10 cellular contexts compared by ENCODE assay signal in the genomic region with DNA sequence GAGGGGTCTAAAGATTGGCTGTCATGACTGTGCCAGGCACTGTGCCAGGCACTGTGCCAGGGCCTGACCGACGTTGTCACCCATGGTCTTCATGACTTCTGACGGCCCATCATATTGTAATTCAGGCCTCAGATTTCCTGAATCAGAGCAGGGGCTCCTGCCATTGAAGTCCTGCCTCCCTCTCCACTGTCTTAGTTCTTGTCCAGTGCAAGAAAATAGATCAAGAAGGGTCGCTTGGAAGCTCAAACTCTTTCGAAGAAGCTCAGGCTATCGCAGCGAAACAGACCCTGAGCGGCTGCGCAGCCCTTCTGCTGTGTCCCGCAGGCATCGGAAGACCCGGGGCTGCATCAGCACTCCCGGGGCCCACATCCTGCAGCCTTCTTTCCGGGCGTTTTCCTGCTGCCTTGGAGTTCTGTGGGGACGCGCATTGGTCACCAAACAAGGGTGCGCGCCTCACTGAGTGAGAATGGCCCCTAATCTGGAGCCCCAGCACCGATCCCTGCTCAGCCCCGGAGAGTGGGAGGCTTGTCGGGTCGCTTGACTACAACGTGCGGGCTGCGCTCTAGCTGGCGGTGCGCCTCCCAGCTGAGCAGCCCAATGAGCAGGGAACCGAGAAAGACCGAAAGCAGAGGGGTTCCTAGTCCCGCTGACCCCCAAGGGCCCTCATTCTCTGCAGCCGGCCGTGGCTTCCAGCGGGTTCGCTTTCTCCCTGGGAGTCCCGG. TPM values are rescaled to one million over a fixed set of nuclear protein-coding genes. Genes with fewer than 3 reads are reported as not detected.
A peak's percentile ranks its signal among the peaks of the same experiment; 100 is the strongest.
DNase-seq lines count a peak whose midpoint lies in the region; ATAC-seq and TF ChIP-seq lines count a peak whose summit lies in the region.
"Not testable (repeated sequence)": the region's sequence is repeated elsewhere in the genome, so short reads cannot be mapped to it uniquely, and the experiment has no call there.
"Had no signal": no experiment of that assay in that cellular context is flagged by ENCODE, and none has a peak within 500 bp of the region (broad histone marks: within the 10 kb centered on the region; RNA-seq: fewer than 3 reads in every experiment).

No MANE protein-coding gene starts in this region.

- POLR2A ChIA-PET in activated CD8-positive, alpha-beta T cell treated with anti-CD3 and anti-CD28 coated beads, Interleukin-2, amount 10 ng/mL, durations not matched to agents 7 days and 5 days (lab: Charles Lee) = not testable (repeated sequence)

- H4K20me1 ChIP-seq in GM23338 (replicated peaks; ENCODE audit: insufficient read depth) = not testable (repeated sequence)

- not testable (repeated sequence) for DNase-seq in GM23338 (ENCODE audit: low spot score); activated CD8-positive, alpha-beta T cell treated with anti-CD3 and anti-CD28 coated beads, Interleukin-2, amount 10 ng/mL, durations not matched to agents 7 days and 5 days; activated naive CD4-positive, alpha-beta T cell treated with anti-CD3 and anti-CD28 coated beads, Interleukin-2, amount 50 U/mL, for 72 hours (ENCODE audit: low spot score in 2 of 2); Right ventricle myocardium inferior (ENCODE audit: missing footprints); left ventricle myocardium superior; lower lobe of right lung; sciatic nerve (ENCODE audit: low spot score); upper lobe of right lung

- H3K4me2 ChIP-seq in GM23338 = not testable (repeated sequence)

- H3K9me3 ChIP-seq in lower lobe of right lung, upper lobe of right lung: not testable (repeated sequence)

- ATAC-seq in GM23338 = peak; percentile 85
- peak; percentile 47 for ATAC-seq in activated CD8-positive, alpha-beta T cell treated with anti-CD3 and anti-CD28 coated beads, Interleukin-2, amount 10 ng/mL, durations not matched to agents 7 days and 5 days
- ATAC-seq in activated naive CD4-positive, alpha-beta T cell treated with anti-CD3 and anti-CD28 coated beads, Interleukin-2, amount 50 U/mL, for 72 hours = peak; percentile 31 to 55
- peak; percentile 36 for ATAC-seq in Right ventricle myocardium inferior
- ATAC-seq in left ventricle myocardium superior = peak; percentile 53
- peak; percentile 46 to 60 for ATAC-seq in lower lobe of right lung
- ATAC-seq in sciatic nerve = peak; percentile 61
- peak; percentile 53 for ATAC-seq in upper lobe of right lung

- intact Hi-C loops in Right ventricle myocardium inferior (cut with DNase I); left ventricle myocardium superior (cut with micrococcal nuclease); lower lobe of right lung (cut with DNase I); sciatic nerve (cut with DNase I); upper lobe of right lung (cut with DNase I): not testable (repeated sequence)

- not testable (repeated sequence) for H3K36me3 ChIP-seq in GM23338 (ENCODE audit: insufficient read depth); lower lobe of right lung; upper lobe of right lung

- H2AFZ ChIP-seq in GM23338 = not testable (repeated sequence)

- not testable (repeated sequence) for H3K9me2 ChIP-seq in GM23338 (ENCODE audit: insufficient read depth)

- not testable (repeated sequence) for H3K27me3 ChIP-seq in GM23338 (ENCODE audit: insufficient read depth); lower lobe of right lung (ENCODE audit: low read depth); upper lobe of right lung

- H3K4me3 ChIP-seq in GM23338, lower lobe of right lung, upper lobe of right lung: not testable (repeated sequence)

- not testable (repeated sequence) for H3K79me2 ChIP-seq in GM23338 (replicated peaks; ENCODE audit: insufficient read depth)

- not testable (repeated sequence) for H3K27ac ChIP-seq in GM23338 (ENCODE audit: low read depth); lower lobe of right lung; upper lobe of right lung

- not testable (repeated sequence) for TF ChIP-seq CTCF in GM23338 (conservative IDR thresholded peaks at IDR 0.05; ENCODE audit: low read depth in 2 of 2); lower lobe of right lung (IDR thresholded peaks at IDR 0.05); upper lobe of right lung (IDR thresholded peaks at IDR 0.05)

- H3F3A ChIP-seq in GM23338 (replicated peaks; ENCODE audit: low read depth) = not testable (repeated sequence)

- CTCF ChIA-PET in activated CD8-positive, alpha-beta T cell treated with anti-CD3 and anti-CD28 coated beads, Interleukin-2, amount 10 ng/mL, durations not matched to agents 7 days and 5 days (lab: Charles Lee) = not testable (repeated sequence)

- H3K4me1 ChIP-seq in GM23338 (ENCODE audit: insufficient read depth); lower lobe of right lung; upper lobe of right lung: not testable (repeated sequence)

- H3K27ac Mint-ChIP-seq in GM23338; activated CD8-positive, alpha-beta T cell treated with anti-CD3 and anti-CD28 coated beads, Interleukin-2, amount 10 ng/mL, durations not matched to agents 7 days and 5 days; activated naive CD4-positive, alpha-beta T cell treated with anti-CD3 and anti-CD28 coated beads, Interleukin-2, amount 50 U/mL, for 72 hours: not testable (repeated sequence)

- H3K36me3 Mint-ChIP-seq in GM23338 (ENCODE audit: low read depth); activated CD8-positive, alpha-beta T cell treated with anti-CD3 and anti-CD28 coated beads, Interleukin-2, amount 10 ng/mL, durations not matched to agents 7 days and 5 days (ENCODE audit: low read depth); activated naive CD4-positive, alpha-beta T cell treated with anti-CD3 and anti-CD28 coated beads, Interleukin-2, amount 50 U/mL, for 72 hours: not testable (repeated sequence)

- H3K27me3 Mint-ChIP-seq in GM23338 (ENCODE audit: insufficient read depth, low read depth, poor library complexity); activated CD8-positive, alpha-beta T cell treated with anti-CD3 and anti-CD28 coated beads, Interleukin-2, amount 10 ng/mL, durations not matched to agents 7 days and 5 days (ENCODE audit: low read depth): not testable (repeated sequence)

- not testable (repeated sequence) for H3K9me3 Mint-ChIP-seq in GM23338; activated CD8-positive, alpha-beta T cell treated with anti-CD3 and anti-CD28 coated beads, Interleukin-2, amount 10 ng/mL, durations not matched to agents 7 days and 5 days (ENCODE audit: insufficient read depth); activated naive CD4-positive, alpha-beta T cell treated with anti-CD3 and anti-CD28 coated beads, Interleukin-2, amount 50 U/mL, for 72 hours

- not testable (repeated sequence) for H3K4me3 Mint-ChIP-seq in GM23338; activated CD8-positive, alpha-beta T cell treated with anti-CD3 and anti-CD28 coated beads, Interleukin-2, amount 10 ng/mL, durations not matched to agents 7 days and 5 days

- H3K4me1 Mint-ChIP-seq in GM23338; activated CD8-positive, alpha-beta T cell treated with anti-CD3 and anti-CD28 coated beads, Interleukin-2, amount 10 ng/mL, durations not matched to agents 7 days and 5 days (ENCODE audit: low read depth): not testable (repeated sequence)

RNA-seq across cellular contexts. Expression of gene LIMS4, which starts 49.6 kb away (rescaled TPM):
- not detected in 2 replicates for total RNA-seq in GM23338 (2014; rRNA removed; shearing (Covaris generic))
- 0.15 and 0.19 TPM in 2 replicates for polyA plus RNA-seq in GM23338 (2016; fragmentation: Nextera tagmentation; extraction: Ambion mirVana)
- total RNA-seq in activated CD8-positive, alpha-beta T cell treated with anti-CD3 and anti-CD28 coated beads, Interleukin-2, amount 10 ng/mL, durations not matched to agents 7 days and 5 days = under 1 TPM; 0.78 to 0.97 TPM
- under 1 TPM; 0.41 to 0.62 TPM for total RNA-seq in activated naive CD4-positive, alpha-beta T cell treated with anti-CD3 and anti-CD28 coated beads, Interleukin-2, amount 50 U/mL, for 72 hours
- 3.7 TPM for total RNA-seq in Right ventricle myocardium inferior
- total RNA-seq in left ventricle myocardium superior = 2.8 TPM
- 1.1 TPM for total RNA-seq in lower lobe of right lung
- total RNA-seq in sciatic nerve = 2.2 TPM
- 2.1 TPM for total RNA-seq in upper lobe of right lung
- total RNA-seq: CD8-positive, alpha-beta T cell; GM23248 had no signal
